ENCODE assay signal across 24 cellular contexts in the genomic region with DNA sequence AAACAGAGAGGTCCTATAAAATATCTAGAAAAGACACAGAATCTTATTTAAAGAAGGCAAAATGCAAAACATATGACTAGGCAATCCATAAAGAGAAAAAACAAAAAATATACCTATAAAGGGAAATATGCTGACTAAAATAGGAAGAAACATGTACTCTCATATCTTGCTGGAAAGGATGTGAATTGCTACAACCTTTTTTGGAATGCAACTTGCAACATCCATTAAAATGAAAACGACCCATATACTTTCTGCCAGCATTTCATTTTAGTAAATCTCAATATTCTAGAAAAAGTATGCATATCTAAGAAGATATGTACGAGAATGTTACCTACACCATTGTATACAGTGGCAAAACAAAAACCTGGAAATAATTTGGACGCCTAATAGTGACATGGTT.
"Had no signal": no experiment of that assay in that cellular context is flagged by ENCODE, and none has a peak within 500 bp of the region (broad histone marks: within the 10 kb centered on the region; RNA-seq: fewer than 3 reads in every experiment).

No MANE protein-coding gene starts in this region.

- DNase-seq: cerebellar nuclear complex; dorsolateral prefrontal cortex; effector CD8-positive, alpha-beta T cell; endodermal cell; kidney; mesendoderm; midbrain; naive thymus-derived CD4-positive, alpha-beta T cell; occipital lobe; ovary; posterior cingulate gyrus; psoas muscle; right cardiac atrium; sigmoid colon; stimulated activated CD4-positive, alpha-beta T cell treated with anti-CD3 and anti-CD28 coated beads, Interleukin-2, amount 100 ng/mL, for 24 hours; stimulated activated CD4-positive, alpha-beta T cell treated with anti-CD3 and anti-CD28 coated beads, Interleukin-4, amount 100 ng/mL, for 24 hours; stimulated activated naive CD8-positive, alpha-beta T cell treated with anti-CD3 and anti-CD28 coated beads, Interleukin-15, Interleukin-2, amounts not matched to agents 100 U/mL and 50 U/mL, for 24 hours; substantia nigra; testis; tibial artery; upper lobe of left lung had no signal

- H3K27ac Mint-ChIP-seq: endodermal cell had no signal

- H3K4me3 Mint-ChIP-seq: endodermal cell; naive thymus-derived CD4-positive, alpha-beta T cell; stimulated activated effector memory CD8-positive, alpha-beta T cell treated with anti-CD3 and anti-CD28 coated beads, Interleukin-12 subunit alpha, Interleukin-12 subunit beta, amount 100 ng/mL, for 72 hours had no signal

- ATAC-seq: esophagus mucosa; left lobe of liver; naive thymus-derived CD4-positive, alpha-beta T cell; psoas muscle; right cardiac atrium; stimulated activated effector memory CD8-positive, alpha-beta T cell treated with anti-CD3 and anti-CD28 coated beads, Interleukin-12 subunit alpha, Interleukin-12 subunit beta, amount 100 ng/mL, for 72 hours; stimulated activated naive CD8-positive, alpha-beta T cell treated with anti-CD3 and anti-CD28 coated beads, Interleukin-15, Interleukin-2, amounts not matched to agents 100 U/mL and 50 U/mL, for 24 hours had no signal

- H3K27me3 Mint-ChIP-seq: naive thymus-derived CD4-positive, alpha-beta T cell had no signal

- H3K4me3 ChIP-seq: dorsolateral prefrontal cortex, ovary, psoas muscle, sigmoid colon, testis, tibial artery, upper lobe of left lung had no signal

- H3K9me3 Mint-ChIP-seq: endodermal cell; naive thymus-derived CD4-positive, alpha-beta T cell; stimulated activated effector memory CD8-positive, alpha-beta T cell treated with anti-CD3 and anti-CD28 coated beads, Interleukin-12 subunit alpha, Interleukin-12 subunit beta, amount 100 ng/mL, for 72 hours had no signal
